26 cellular contexts compared by ENCODE assay signal in genomic region chr5:124701873-124702272, GRCh38. TPM values are rescaled to one million over a fixed set of nuclear protein-coding genes. Genes with fewer than 3 reads are reported as not detected.
A peak's percentile ranks its signal among the peaks of the same experiment; 100 is the strongest.
DNase-seq lines count a peak whose midpoint lies in the region; ATAC-seq and TF ChIP-seq lines count a peak whose summit lies in the region.
"Had no signal": no experiment of that assay in that cellular context is flagged by ENCODE, and none has a peak within 500 bp of the region (broad histone marks: within the 10 kb centered on the region; RNA-seq: fewer than 3 reads in every experiment).

No MANE protein-coding gene starts in this region.

- H3K27me3 ChIP-seq in DND-41 (ENCODE audit: insufficient read depth, low read length, poor library complexity) (no peaks in the 10 kb centered on the region), neural progenitor cell (no peaks in the 10 kb centered on the region), adrenal gland (no peaks in the 10 kb centered on the region)
- H3K27me3 ChIP-seq: BE2C, gastrocnemius medialis had no signal

- H3K36me3 ChIP-seq in DND-41 (ENCODE audit: insufficient read depth, low read length) (no peaks in the 10 kb centered on the region), neural progenitor cell (peaks cover 10% of the 10 kb centered on the region), adrenal gland (replicated peaks in 1 of 2) (no peaks in the 10 kb centered on the region)
- H3K36me3 ChIP-seq: BE2C, gastrocnemius medialis had no signal

- H3K4me1 Mint-ChIP-seq in WTC11 (peaks cover 96% of the 10 kb centered on the region), neural progenitor cell (peaks cover 92% of the 10 kb centered on the region)
- H3K4me1 Mint-ChIP-seq: stimulated activated naive CD8-positive, alpha-beta T cell treated with anti-CD3 and anti-CD28 coated beads, Interleukin-15, amount 100 ng/mL, for 72 hours had no signal

- H3K79me2 ChIP-seq in DND-41 (ENCODE audit: insufficient read depth, low read length) (no peaks in the 10 kb centered on the region), neural progenitor cell (ENCODE audit: low read depth) (peaks cover 100% of the 10 kb centered on the region)

- peaks cover 48% of the 10 kb centered on the region for H3F3A ChIP-seq in neural progenitor cell (ENCODE audit: low read depth)

- no peak overlapping the region for H3K9ac ChIP-seq in DND-41 (ENCODE audit: low read depth, low read length)
- H3K9ac ChIP-seq in neural progenitor cell: no peak overlapping the region

- WGBS in adrenal gland, 4 donors: 83 to 92% (median 87%) methylated on average over 3 of the region's 3 CpGs

- H3K4me3 ChIP-seq in DND-41 (ENCODE audit: low read depth in 1 of 2, low read length in 2 of 2) (no peak overlapping the region), neural progenitor cell (no peak overlapping the region), adrenal gland (no peak overlapping the region)
- H3K4me3 ChIP-seq: A549, gastrocnemius medialis, left ventricle myocardium inferior had no signal

- DNase-seq in DND-41 (no peak), WTC11 (ENCODE audit: low spot score) (no peak), neural progenitor cell (ENCODE audit: low spot score) (no peak), adrenal gland (no peak), NCI-H1092 (lab: John Stamatoyannopoulos, UW) (no peak)
- DNase-seq: activated naive CD4-positive, alpha-beta T cell treated with anti-CD3 and anti-CD28 coated beads, Interleukin-2, amount 50 U/mL, for 16 hours; BE2C; Caco-2; EL; gastrocnemius medialis; hypothalamus; left ventricle myocardium inferior; NCI-H1048; NCI-H2029; NCI-H345; NCI-H82; Right ventricle myocardium superior; stimulated activated CD4-positive, alpha-beta T cell treated with anti-CD3 and anti-CD28 coated beads, Interleukin-15, amount 100 ng/mL, for 24 hours; stimulated activated naive CD8-positive, alpha-beta T cell treated with anti-CD3 and anti-CD28 coated beads, Interleukin-15, amount 100 ng/mL, for 72 hours; SW 1271; T1000; trophoblast cell had no signal

- no peaks in the 10 kb centered on the region; the same call in 1 of the 2 replicates for H3K36me3 Mint-ChIP-seq in WTC11
- H3K36me3 Mint-ChIP-seq in neural progenitor cell: peaks cover 33% of the 10 kb centered on the region

- TF ChIP-seq CTCF in DND-41 (IDR thresholded peaks at IDR 0.05; ENCODE audit: borderline replicate concordance, extremely low read depth, low read length, poor library complexity, severe bottlenecking): no peak
- no peak for TF ChIP-seq CTCF in WTC11 (IDR thresholded peaks at IDR 0.05)
- no peak for TF ChIP-seq CTCF in neural progenitor cell (IDR thresholded peaks at IDR 0.05)
- no peak for TF ChIP-seq CTCF in adrenal gland (IDR thresholded peaks at IDR 0.05)

- ATAC-seq in DND-41 (ENCODE audit: insufficient read depth, low read depth) (peak; percentile 29; the same call in 1 of the 3 replicates), HG02610 (IDR thresholded peaks at IDR 0.05; ENCODE audit: unreplicated experiment) (peak; percentile 33), WTC11 (0 out of 2 replicates have a peak, but pooled peaks have one; percentile 17), HG02642 (IDR thresholded peaks at IDR 0.05; ENCODE audit: poor library complexity, unreplicated experiment) (no peak), HG03457 (IDR thresholded peaks at IDR 0.05; ENCODE audit: unreplicated experiment) (no peak)
- ATAC-seq: A549; gastrocnemius medialis; stimulated activated naive CD8-positive, alpha-beta T cell treated with anti-CD3 and anti-CD28 coated beads, Interleukin-15, amount 100 ng/mL, for 72 hours had no signal

- H2AFZ ChIP-seq in DND-41 (ENCODE audit: low read depth, low read length) (no peak overlapping the region), neural progenitor cell (replicated peaks) (no peak overlapping the region)

- H3K4me2 ChIP-seq in DND-41 (ENCODE audit: insufficient read depth, low read length) (no peak overlapping the region), neural progenitor cell (peak overlapping the region; percentile 30)
- H3K4me2 ChIP-seq: A549 had no signal

- CTCF ChIA-PET in WTC11 (lab: Charles Lee): no interaction called here

- no peak overlapping the region for H3K4me3 Mint-ChIP-seq in WTC11
- H3K4me3 Mint-ChIP-seq in neural progenitor cell: no peak overlapping the region
- H3K4me3 Mint-ChIP-seq: stimulated activated naive CD8-positive, alpha-beta T cell treated with anti-CD3 and anti-CD28 coated beads, Interleukin-15, amount 100 ng/mL, for 72 hours had no signal

- POLR2A ChIA-PET in WTC11 (lab: Charles Lee): no interaction called here

- H4K20me1 ChIP-seq in DND-41 (ENCODE audit: insufficient read depth, low read length) (no peaks in the 10 kb centered on the region), neural progenitor cell (ENCODE audit: low read depth) (peaks cover 100% of the 10 kb centered on the region)

- H3K27ac ChIP-seq in DND-41 (ENCODE audit: low read length) (no peak overlapping the region), neural progenitor cell (no peak overlapping the region), adrenal gland (no peak overlapping the region)
- H3K27ac ChIP-seq: A549, gastrocnemius medialis, left ventricle myocardium inferior had no signal

- no peaks in the 10 kb centered on the region for H3K9me3 ChIP-seq in DND-41 (ENCODE audit: insufficient read depth, low read length, severe bottlenecking)
- H3K9me3 ChIP-seq in neural progenitor cell (ENCODE audit: low read depth): no peaks in the 10 kb centered on the region
- no peaks in the 10 kb centered on the region for H3K9me3 ChIP-seq in adrenal gland (replicated peaks in 1 of 3)
- H3K9me3 ChIP-seq: A549, BE2C, Caco-2, gastrocnemius medialis, left ventricle myocardium inferior had no signal

- peaks cover 10% of the 10 kb centered on the region; the same call in 1 of the 2 replicates for H3K4me1 ChIP-seq in DND-41 (ENCODE audit: insufficient read depth, low read length)
- H3K4me1 ChIP-seq in neural progenitor cell: peaks cover 99% of the 10 kb centered on the region
- H3K4me1 ChIP-seq in adrenal gland (replicated peaks in 1 of 2): peaks cover 10 to 26% of the 10 kb centered on the region in 2 donors
- H3K4me1 ChIP-seq: A549 had no signal

- intact Hi-C loops in adrenal gland (cut with DNase I): no loop called here

- no peak for TF ChIP-seq POLR2A in adrenal gland (IDR thresholded peaks at IDR 0.05)

- H3K27me3 Mint-ChIP-seq in WTC11 (ENCODE audit: low read depth) (no peaks in the 10 kb centered on the region), neural progenitor cell (ENCODE audit: insufficient read depth, low read depth) (peaks cover 4% of the 10 kb centered on the region)

- no peak overlapping the region for H3K27ac Mint-ChIP-seq in WTC11
- no peak overlapping the region for H3K27ac Mint-ChIP-seq in neural progenitor cell
- H3K27ac Mint-ChIP-seq: stimulated activated naive CD8-positive, alpha-beta T cell treated with anti-CD3 and anti-CD28 coated beads, Interleukin-15, amount 100 ng/mL, for 72 hours had no signal

- no peaks in the 10 kb centered on the region for H3K9me3 Mint-ChIP-seq in WTC11
- no peaks in the 10 kb centered on the region for H3K9me3 Mint-ChIP-seq in neural progenitor cell
- H3K9me3 Mint-ChIP-seq: stimulated activated naive CD8-positive, alpha-beta T cell treated with anti-CD3 and anti-CD28 coated beads, Interleukin-15, amount 100 ng/mL, for 72 hours had no signal

TF ChIP-seq in WTC11, 78 proteins besides CTCF, POLR2A, EP300 and RAD21 (continues in another document):
- TF ChIP-seq, protein P1, sequence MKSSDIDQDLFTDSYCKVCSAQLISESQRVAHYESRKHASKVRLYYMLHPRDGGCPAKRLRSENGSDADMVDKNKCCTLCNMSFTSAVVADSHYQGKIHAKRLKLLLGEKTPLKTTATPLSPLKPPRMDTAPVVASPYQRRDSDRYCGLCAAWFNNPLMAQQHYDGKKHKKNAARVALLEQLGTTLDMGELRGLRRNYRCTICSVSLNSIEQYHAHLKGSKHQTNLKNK (CRISPR knock-in tag; IDR thresholded peaks at IDR 0.05): no peak
- TF ChIP-seq, protein P2, sequence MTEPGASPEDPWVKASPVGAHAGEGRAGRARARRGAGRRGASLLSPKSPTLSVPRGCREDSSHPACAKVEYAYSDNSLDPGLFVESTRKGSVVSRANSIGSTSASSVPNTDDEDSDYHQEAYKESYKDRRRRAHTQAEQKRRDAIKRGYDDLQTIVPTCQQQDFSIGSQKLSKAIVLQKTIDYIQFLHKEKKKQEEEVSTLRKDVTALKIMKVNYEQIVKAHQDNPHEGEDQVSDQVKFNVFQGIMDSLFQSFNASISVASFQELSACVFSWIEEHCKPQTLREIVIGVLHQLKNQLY (CRISPR knock-in tag; IDR thresholded peaks at IDR 0.05): no peak
- no peak for TF ChIP-seq E2F4 (CRISPR knock-in tag; IDR thresholded peaks at IDR 0.05; ENCODE audit: borderline replicate concordance, low read depth)
- no peak for TF ChIP-seq SOX15 (CRISPR knock-in tag; IDR thresholded peaks at IDR 0.05)
- no peak for TF ChIP-seq SMAD3 (CRISPR knock-in tag; IDR thresholded peaks at IDR 0.05; ENCODE audit: borderline replicate concordance)
- no peak for TF ChIP-seq ZNF416 (CRISPR knock-in tag; IDR thresholded peaks at IDR 0.05)
- no peak for TF ChIP-seq PREB (CRISPR knock-in tag; IDR thresholded peaks at IDR 0.05; ENCODE audit: borderline replicate concordance)

RNA-seq across cellular contexts. Expression of gene ZNF608, which starts 44.6 kb away (rescaled TPM):
- total RNA-seq in WTC11 (2021) (40.6 to 44.4 TPM (median 43.8 TPM) in 3 replicates), neural progenitor cell (ENCODE audit: low replicate concordance) (168 and 213 TPM in 2 replicates), adrenal gland (10 to 100 TPM; 15.5 to 55.0 (median 29.1) TPM)
- polyA plus RNA-seq in adrenal gland: 10 to 100 TPM; 14.4 to 30.3 (median 16.7) TPM

Comparison
In these comparisons a context has a peak if more than half of its experiments do, and no peak if none do; other contexts are left out.
1. ATAC-seq: peak in DND-41 (single experiment), HG02610 (single experiment) and WTC11 (single experiment); none in HG02642 (single experiment) and HG03457 (single experiment).